In the genomic region with DNA sequence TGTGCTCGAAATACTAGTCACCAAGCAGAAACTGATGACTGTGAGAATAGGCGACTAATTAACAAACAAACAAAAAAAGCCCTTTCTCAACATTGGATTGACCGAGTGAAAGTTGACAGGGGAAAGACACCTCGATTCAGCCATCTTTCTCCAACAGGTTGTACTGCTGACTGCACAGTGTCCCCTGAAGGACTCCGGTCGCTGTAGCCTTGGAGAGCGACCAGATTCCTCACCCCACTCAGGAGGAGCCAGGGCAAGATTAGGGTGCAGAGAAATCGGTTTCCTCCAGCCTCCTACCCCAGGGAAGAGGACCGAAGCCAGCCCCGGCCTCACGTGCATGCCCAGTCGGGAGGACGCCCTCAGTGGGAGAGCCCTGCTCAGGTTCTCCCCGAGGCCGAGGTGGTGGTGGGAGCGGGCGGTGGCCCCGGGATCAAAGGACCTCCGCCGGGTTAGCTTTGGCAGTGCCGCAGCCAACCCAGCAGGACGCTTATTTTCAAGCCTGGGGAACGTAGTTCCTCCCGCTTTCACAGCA, we compare ENCODE assay signal across 8 cellular contexts. TPM values are rescaled to one million over a fixed set of nuclear protein-coding genes. Genes with fewer than 3 reads are reported as not detected.
DNase-seq lines count a peak whose midpoint lies in the region; ATAC-seq and TF ChIP-seq lines count a peak whose summit lies in the region.

No MANE protein-coding gene starts in this region.

- H3K36me3 ChIP-seq in adipocyte (ENCODE audit: control insufficient read depth, insufficient read depth, low read length, severe bottlenecking): no peaks in the 10 kb centered on the region
- no peaks in the 10 kb centered on the region for H3K36me3 ChIP-seq in left ventricle myocardium inferior

- peak overlapping the region; percentile 82 for H3K4me3 ChIP-seq in adipocyte (ENCODE audit: low read length)
- H3K4me3 ChIP-seq in left ventricle myocardium inferior: peak overlapping the region; percentile 86

- H3K27ac ChIP-seq in left ventricle myocardium inferior (replicated peaks): peak overlapping the region; percentile 99

- H3K27me3 ChIP-seq in adipocyte (replicated peaks; ENCODE audit: control insufficient read depth, insufficient read depth, low read length) (no peaks in the 10 kb centered on the region), left ventricle myocardium inferior (ENCODE audit: low read depth) (no peaks in the 10 kb centered on the region)

- peak overlapping the region; percentile 89 for H3K9ac ChIP-seq in adipocyte (ENCODE audit: low read length)

- H3K4me1 ChIP-seq in adipocyte (ENCODE audit: control insufficient read depth, insufficient read depth, low read length) (peaks cover 19% of the 10 kb centered on the region), left ventricle myocardium inferior (peaks cover 45% of the 10 kb centered on the region)

- ATAC-seq in GM18517 (IDR thresholded peaks at IDR 0.05; ENCODE audit: unreplicated experiment) (peak; percentile 22), HG03025 (IDR thresholded peaks at IDR 0.05; ENCODE audit: low FRiP score, unreplicated experiment) (peak; percentile 26)

- DNase-seq in A172 (ENCODE audit: low spot score) (peak; percentile 37), NCI-H69 (lab: John Stamatoyannopoulos, UW) (peak; percentile 66), adipocyte (ENCODE audit: low read depth) (peak; percentile 59), left ventricle myocardium inferior (peak; percentile 43), posterior cingulate gyrus (peak in 6 of 10 donors; percentile 38 to 90 (median 42)), NCI-H446 treated with DMSO at 0.1 percent for 48 hours (lab: John Stamatoyannopoulos, UW) (no peak)

- intact Hi-C loops in left ventricle myocardium inferior (cut with micrococcal nuclease): no loop called here
- intact Hi-C loops in posterior cingulate gyrus (cut with DNase I): loop anchor here (5.0 kb wide), 4 partner anchors 37 to 667 kb away; a partner anchor contains a TSS

- H3K9me3 ChIP-seq in adipocyte (ENCODE audit: control insufficient read depth, low read length) (no peaks in the 10 kb centered on the region), left ventricle myocardium inferior (replicated peaks) (no peaks in the 10 kb centered on the region)

- no peak for TF ChIP-seq CTCF in left ventricle myocardium inferior (IDR thresholded peaks at IDR 0.05; ENCODE audit: borderline replicate concordance)

RNA-seq across cellular contexts. Expression of a gene that starts 1.1 kb away (rescaled TPM):
- 50.2 and 58.6 TPM in 2 replicates for total RNA-seq in A172 (2014; rRNA removed; shearing (Covaris generic))
- 11.1 TPM for total RNA-seq in left ventricle myocardium inferior
